In genomic region chr9:104977168-104977567, GRCh38 we compare ENCODE assay signal across 13 cellular contexts. TPM values are rescaled to one million over a fixed set of nuclear protein-coding genes. Genes with fewer than 3 reads are reported as not detected.
DNase-seq lines count a peak whose midpoint lies in the region; ATAC-seq and TF ChIP-seq lines count a peak whose summit lies in the region.
"Had no signal": no experiment of that assay in that cellular context is flagged by ENCODE, and none has a peak within 500 bp of the region (broad histone marks: within the 10 kb centered on the region; RNA-seq: fewer than 3 reads in every experiment).

No MANE protein-coding gene starts in this region.

- H3K79me1 ChIP-seq in trophoblast cell (ENCODE audit: low read length): no peaks in the 10 kb centered on the region

- H3K18ac ChIP-seq in trophoblast cell (ENCODE audit: low read length): no peak overlapping the region

- WGBS in trophoblast cell (ENCODE audit: extremely low coverage, insufficient coverage, insufficient read length): no CpG with 5 or more reads among the region's 6 CpGs

- no peak overlapping the region for H2BK120ac ChIP-seq in trophoblast cell (ENCODE audit: insufficient read depth, low read length, poor library complexity)

- POLR2A ChIA-PET in PC-9 (lab: Charles Lee; ENCODE audit: unreplicated experiment): interaction anchor here (0.6 to 0.7 kb wide), 3 partner anchors 59 to 87 kb away, joined by 3 to 9 read pairs (median 4); no protein-coding TSS in a partner anchor

- H3K4me2 ChIP-seq in PC-9 (peak overlapping the region; percentile 45), trophoblast cell (ENCODE audit: low read length) (no peak overlapping the region)
- H3K4me2 ChIP-seq: BLaER1 treated with 17β-estradiol and CSF1 and Interleukin-3, amounts not matched to agents 10 nM and 100 nM had no signal

- CTCF ChIA-PET in PC-9 (lab: Charles Lee): interaction anchor here (0.5 to 0.6 kb wide), 2 partner anchors 50 to 118 kb away, joined by 3 read pairs; no protein-coding TSS in a partner anchor

- H4K12ac ChIP-seq in trophoblast cell (ENCODE audit: low read depth, low read length): no peak overlapping the region

- peaks cover 43% of the 10 kb centered on the region for H3K4me1 ChIP-seq in PC-9 (replicated peaks; ENCODE audit: insufficient read depth)
- H3K4me1 ChIP-seq in trophoblast cell (ENCODE audit: control insufficient read depth in 1 of 2, insufficient read depth in 2 of 2, low read length in 2 of 2): peaks cover 1% of the 10 kb centered on the region in 2 experiments
- H3K4me1 ChIP-seq: HAP-1 had no signal

- H2AFZ ChIP-seq in PC-9 (no peak overlapping the region), trophoblast cell (ENCODE audit: insufficient read depth, low read length, poor library complexity) (no peak overlapping the region)
- H2AFZ ChIP-seq: GM23248 had no signal

- H3K27me3 ChIP-seq in PC-9 (ENCODE audit: insufficient read depth, low read depth): no peaks in the 10 kb centered on the region
- no peaks in the 10 kb centered on the region for H3K27me3 ChIP-seq in trophoblast cell (ENCODE audit: insufficient read depth, low read length)
- H3K27me3 ChIP-seq: BLaER1 treated with 17β-estradiol and CSF1 and Interleukin-3, amounts not matched to agents 10 nM and 100 nM had no signal

- H3K79me2 ChIP-seq in PC-9 (ENCODE audit: low read depth): no peaks in the 10 kb centered on the region
- no peaks in the 10 kb centered on the region for H3K79me2 ChIP-seq in trophoblast cell (ENCODE audit: control insufficient read depth, insufficient read depth, low read length, poor library complexity)

- no peak overlapping the region for H2BK12ac ChIP-seq in trophoblast cell (ENCODE audit: low read length)

- no peak overlapping the region for H3K9ac ChIP-seq in trophoblast cell (ENCODE audit: low read length)
- H3K9ac ChIP-seq: BLaER1 treated with 17β-estradiol and CSF1 and Interleukin-3, amounts not matched to agents 10 nM and 100 nM; GM23248 had no signal

- H4K20me1 ChIP-seq in PC-9 (ENCODE audit: insufficient read depth): no peaks in the 10 kb centered on the region
- H4K20me1 ChIP-seq: BLaER1 treated with 17β-estradiol and CSF1 and Interleukin-3, amounts not matched to agents 10 nM and 100 nM had no signal

- H3K4ac ChIP-seq in trophoblast cell (ENCODE audit: low read depth, low read length): no peak overlapping the region

- H3K36me3 ChIP-seq in PC-9 (ENCODE audit: low read depth) (no peaks in the 10 kb centered on the region), trophoblast cell (ENCODE audit: control insufficient read depth in 1 of 2, insufficient read depth in 2 of 2, low read length in 2 of 2) (no peaks in the 10 kb centered on the region)
- H3K36me3 ChIP-seq: BLaER1 treated with 17β-estradiol and CSF1 and Interleukin-3, amounts not matched to agents 10 nM and 100 nM; HAP-1 had no signal

- H3K27ac ChIP-seq in PC-9 (peak overlapping the region; percentile 78), trophoblast cell (ENCODE audit: low read depth, low read length) (no peak overlapping the region)
- H3K27ac ChIP-seq: BLaER1 treated with 17β-estradiol and CSF1 and Interleukin-3, amounts not matched to agents 10 nM and 100 nM; GM23248 had no signal

- DNase-seq in PC-9: no peak
- DNase-seq in fibroblast of gingiva (ENCODE audit: low read depth): peak; percentile 18
- no peak for DNase-seq in trophoblast cell
- DNase-seq in putamen (ENCODE audit: low spot score): no peak
- DNase-seq in NCI-H2171 (lab: John Stamatoyannopoulos, UW): no peak
- DNase-seq: CD4-positive, CD25-positive, alpha-beta regulatory T cell; GM23248; IMR-90 had no signal

- H4K91ac ChIP-seq in trophoblast cell (ENCODE audit: low read depth, low read length): peak overlapping the region; percentile 18

- TF ChIP-seq CTCF in PC-9 (conservative IDR thresholded peaks at IDR 0.05): no peak

- no peak overlapping the region for H3K23ac ChIP-seq in trophoblast cell (ENCODE audit: low read length)

- H3K9me3 ChIP-seq in PC-9 (ENCODE audit: insufficient read depth, low read depth) (no peaks in the 10 kb centered on the region), trophoblast cell (ENCODE audit: insufficient read depth, low read depth, low read length) (no peaks in the 10 kb centered on the region)
- H3K9me3 ChIP-seq: Caco-2, HAP-1 had no signal

- no peak overlapping the region for H2BK5ac ChIP-seq in trophoblast cell (ENCODE audit: low read depth, low read length, poor library complexity)

- H3F3A ChIP-seq in PC-9 (ENCODE audit: insufficient read depth, low read depth): peaks cover 13% of the 10 kb centered on the region

- intact Hi-C loops in PC-9 (cut with micrococcal nuclease; ENCODE audit: unreplicated experiment): loop anchor here (1.0 to 10.0 kb wide), 3 partner anchors 14 to 112 kb away; no protein-coding TSS in a partner anchor

- H2AK5ac ChIP-seq in trophoblast cell (ENCODE audit: low read length): no peak overlapping the region

- H4K8ac ChIP-seq in trophoblast cell (ENCODE audit: low read depth, low read length): no peak overlapping the region

- no peak for ATAC-seq in HG02642 (IDR thresholded peaks at IDR 0.05; ENCODE audit: poor library complexity, unreplicated experiment)
- no peak for ATAC-seq in HG03025 (IDR thresholded peaks at IDR 0.05; ENCODE audit: low FRiP score, unreplicated experiment)

- peaks cover 9% of the 10 kb centered on the region; the same call in 1 of the 2 replicates for H3K9me2 ChIP-seq in PC-9 (ENCODE audit: insufficient read depth)

- H3K14ac ChIP-seq in trophoblast cell (ENCODE audit: low read length): no peak overlapping the region

- H3K4me3 ChIP-seq in PC-9: no peak overlapping the region
- no peak overlapping the region for H3K4me3 ChIP-seq in trophoblast cell (ENCODE audit: low read depth, low read length)
- H3K4me3 ChIP-seq: BLaER1 treated with 17β-estradiol and CSF1 and Interleukin-3, amounts not matched to agents 10 nM and 100 nM; GM23248; HAP-1 had no signal

- BruUV-seq in PC-9 (replicated peaks; lab: Mats Ljungman, UMichigan): no TSS peak

RNA-seq across cellular contexts. Expression of gene ABCA1, which starts 49.2 kb away (rescaled TPM):
- 22.4 and 38.3 TPM in 2 replicates for total RNA-seq in PC-9 (2021)
- polyA plus RNA-seq in trophoblast cell (2013): 4.9 and 5.1 TPM in 2 replicates
